ENCODE assay signal across 1 cellular context in the genomic region with DNA sequence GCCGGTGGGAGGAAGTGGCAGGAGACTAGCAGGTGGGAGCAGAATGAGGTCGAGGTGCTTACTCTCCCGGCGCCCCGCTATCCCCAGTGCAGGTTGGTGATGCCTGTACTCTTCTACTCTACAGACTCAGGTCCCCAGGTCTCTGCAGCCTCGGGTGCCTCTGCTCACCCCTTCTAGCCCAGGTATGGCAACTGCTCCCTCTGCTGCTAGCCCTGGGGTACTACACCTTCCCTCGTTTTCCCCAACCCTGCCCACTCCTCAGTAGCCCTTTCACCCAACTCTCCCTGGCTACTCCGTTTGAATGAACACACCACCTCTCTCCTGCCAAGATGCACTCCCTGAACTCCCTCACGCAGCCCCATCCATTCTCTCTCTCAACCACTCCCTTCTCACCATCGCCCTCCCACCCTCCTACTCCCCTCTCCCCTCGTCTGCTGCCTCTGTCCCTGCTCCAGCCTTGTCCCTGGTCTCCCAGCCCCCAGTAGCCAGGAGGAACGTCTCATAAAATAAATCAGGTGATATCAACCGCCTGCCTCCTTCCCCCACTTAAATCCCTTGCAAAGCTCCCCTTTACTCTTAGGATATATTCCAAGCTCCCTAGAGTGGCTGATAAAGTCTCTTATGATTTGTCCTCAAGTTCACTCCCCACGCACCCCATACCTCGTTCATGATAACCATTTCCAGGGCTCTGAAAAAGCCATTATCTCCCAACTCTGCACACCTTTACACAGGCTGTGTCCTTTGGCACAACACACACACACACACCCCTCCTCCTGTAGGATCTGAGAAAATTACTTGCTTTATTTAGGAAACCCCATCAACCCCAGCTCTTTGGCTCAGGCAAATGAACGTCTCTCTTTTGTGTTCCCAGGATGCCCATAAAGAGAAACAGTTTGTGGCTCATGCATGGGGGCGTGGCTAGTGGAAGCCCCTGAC.
A peak's percentile ranks its signal among the peaks of the same experiment; 100 is the strongest.
TF ChIP-seq lines count a peak whose summit lies in the region.

No MANE protein-coding gene starts in this region.

TF ChIP-seq in K562, 482 proteins besides CTCF, POLR2A, EP300 and RAD21 (continues in another document):
- peak; percentile 40; the same call in 1 of the 2 replicates for TF ChIP-seq EHMT2 (IDR thresholded peaks at IDR 0.05)
- TF ChIP-seq, protein P1, sequence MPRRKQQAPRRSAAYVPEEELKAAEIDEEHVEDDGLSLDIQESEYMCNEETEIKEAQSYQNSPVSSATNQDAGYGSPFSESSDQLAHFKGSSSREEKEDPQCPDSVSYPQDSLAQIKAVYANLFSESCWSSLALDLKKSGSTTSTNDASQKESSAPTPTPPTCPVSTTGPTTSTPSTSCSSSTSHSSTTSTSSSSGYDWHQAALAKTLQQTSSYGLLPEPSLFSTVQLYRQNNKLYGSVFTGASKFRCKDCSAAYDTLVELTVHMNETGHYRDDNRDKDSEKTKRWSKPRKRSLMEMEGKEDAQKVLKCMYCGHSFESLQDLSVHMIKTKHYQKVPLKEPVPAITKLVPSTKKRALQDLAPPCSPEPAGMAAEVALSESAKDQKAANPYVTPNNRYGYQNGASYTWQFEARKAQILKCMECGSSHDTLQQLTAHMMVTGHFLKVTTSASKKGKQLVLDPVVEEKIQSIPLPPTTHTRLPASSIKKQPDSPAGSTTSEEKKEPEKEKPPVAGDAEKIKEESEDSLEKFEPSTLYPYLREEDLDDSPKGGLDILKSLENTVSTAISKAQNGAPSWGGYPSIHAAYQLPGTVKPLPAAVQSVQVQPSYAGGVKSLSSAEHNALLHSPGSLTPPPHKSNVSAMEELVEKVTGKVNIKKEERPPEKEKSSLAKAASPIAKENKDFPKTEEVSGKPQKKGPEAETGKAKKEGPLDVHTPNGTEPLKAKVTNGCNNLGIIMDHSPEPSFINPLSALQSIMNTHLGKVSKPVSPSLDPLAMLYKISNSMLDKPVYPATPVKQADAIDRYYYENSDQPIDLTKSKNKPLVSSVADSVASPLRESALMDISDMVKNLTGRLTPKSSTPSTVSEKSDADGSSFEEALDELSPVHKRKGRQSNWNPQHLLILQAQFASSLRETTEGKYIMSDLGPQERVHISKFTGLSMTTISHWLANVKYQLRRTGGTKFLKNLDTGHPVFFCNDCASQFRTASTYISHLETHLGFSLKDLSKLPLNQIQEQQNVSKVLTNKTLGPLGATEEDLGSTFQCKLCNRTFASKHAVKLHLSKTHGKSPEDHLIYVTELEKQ (CRISPR knock-in tag; IDR thresholded peaks at IDR 0.05), result no peak
- TF ChIP-seq, protein P2, sequence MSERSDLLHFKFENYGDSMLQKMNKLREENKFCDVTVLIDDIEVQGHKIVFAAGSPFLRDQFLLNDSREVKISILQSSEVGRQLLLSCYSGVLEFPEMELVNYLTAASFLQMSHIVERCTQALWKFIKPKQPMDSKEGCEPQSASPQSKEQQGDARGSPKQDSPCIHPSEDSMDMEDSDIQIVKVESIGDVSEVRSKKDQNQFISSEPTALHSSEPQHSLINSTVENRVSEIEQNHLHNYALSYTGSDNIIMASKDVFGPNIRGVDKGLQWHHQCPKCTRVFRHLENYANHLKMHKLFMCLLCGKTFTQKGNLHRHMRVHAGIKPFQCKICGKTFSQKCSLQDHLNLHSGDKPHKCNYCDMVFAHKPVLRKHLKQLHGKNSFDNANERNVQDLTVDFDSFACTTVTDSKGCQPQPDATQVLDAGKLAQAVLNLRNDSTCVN (CRISPR knock-in tag; IDR thresholded peaks at IDR 0.05), result peak; percentile 58; the same call in 1 of the 2 replicates
- TF ChIP-seq ESRRB (CRISPR knock-in tag; IDR thresholded peaks at IDR 0.05; ENCODE audit: borderline replicate concordance), result no peak
- peak; percentile 82 for TF ChIP-seq SMC3 (conservative IDR thresholded peaks at IDR 0.05; ENCODE audit: insufficient read depth, low read depth, low read length)
- no peak for TF ChIP-seq EP400 (IDR thresholded peaks at IDR 0.05)
- TF ChIP-seq, protein P3, sequence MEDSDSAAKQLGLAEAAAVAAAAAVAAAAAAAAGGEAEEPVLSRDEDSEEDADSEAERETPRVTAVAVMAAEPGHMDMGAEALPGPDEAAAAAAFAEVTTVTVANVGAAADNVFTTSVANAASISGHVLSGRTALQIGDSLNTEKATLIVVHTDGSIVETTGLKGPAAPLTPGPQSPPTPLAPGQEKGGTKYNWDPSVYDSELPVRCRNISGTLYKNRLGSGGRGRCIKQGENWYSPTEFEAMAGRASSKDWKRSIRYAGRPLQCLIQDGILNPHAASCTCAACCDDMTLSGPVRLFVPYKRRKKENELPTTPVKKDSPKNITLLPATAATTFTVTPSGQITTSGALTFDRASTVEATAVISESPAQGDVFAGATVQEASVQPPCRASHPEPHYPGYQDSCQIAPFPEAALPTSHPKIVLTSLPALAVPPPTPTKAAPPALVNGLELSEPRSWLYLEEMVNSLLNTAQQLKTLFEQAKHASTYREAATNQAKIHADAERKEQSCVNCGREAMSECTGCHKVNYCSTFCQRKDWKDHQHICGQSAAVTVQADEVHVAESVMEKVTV (CRISPR knock-in tag; IDR thresholded peaks at IDR 0.05), result peak; percentile 44; the same call in 1 of the 2 replicates
- no peak for TF ChIP-seq TEAD4 (IDR thresholded peaks at IDR 0.05; ENCODE audit: low read length)
- 0 out of 2 replicates have a peak, but pooled peaks have one; percentile 31 for TF ChIP-seq TEAD4 (CRISPR knock-in tag; IDR thresholded peaks at IDR 0.05; ENCODE audit: borderline replicate concordance)
- TF ChIP-seq, protein P4, sequence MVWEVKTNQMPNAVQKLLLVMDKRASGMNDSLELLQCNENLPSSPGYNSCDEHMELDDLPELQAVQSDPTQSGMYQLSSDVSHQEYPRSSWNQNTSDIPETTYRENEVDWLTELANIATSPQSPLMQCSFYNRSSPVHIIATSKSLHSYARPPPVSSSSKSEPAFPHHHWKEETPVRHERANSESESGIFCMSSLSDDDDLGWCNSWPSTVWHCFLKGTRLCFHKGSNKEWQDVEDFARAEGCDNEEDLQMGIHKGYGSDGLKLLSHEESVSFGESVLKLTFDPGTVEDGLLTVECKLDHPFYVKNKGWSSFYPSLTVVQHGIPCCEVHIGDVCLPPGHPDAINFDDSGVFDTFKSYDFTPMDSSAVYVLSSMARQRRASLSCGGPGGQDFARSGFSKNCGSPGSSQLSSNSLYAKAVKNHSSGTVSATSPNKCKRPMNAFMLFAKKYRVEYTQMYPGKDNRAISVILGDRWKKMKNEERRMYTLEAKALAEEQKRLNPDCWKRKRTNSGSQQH (CRISPR knock-in tag; IDR thresholded peaks at IDR 0.05), result peak; percentile 76; the same call in 1 of the 2 replicates
- TF ChIP-seq GATA2 (CRISPR knock-in tag; IDR thresholded peaks at IDR 0.05), result 0 out of 2 replicates have a peak, but pooled peaks have one; percentile 10
- peak; percentile 41; the same call in 1 of the 2 replicates for TF ChIP-seq KLF16 (IDR thresholded peaks at IDR 0.05)
- peak; percentile 46; the same call in 1 of the 2 replicates for TF ChIP-seq POLR2AphosphoS5 (IDR thresholded peaks at IDR 0.05; ENCODE audit: control insufficient read depth, insufficient read depth, low read depth, low read length)
- TF ChIP-seq ZNF12 (CRISPR knock-in tag; IDR thresholded peaks at IDR 0.05), result 0 out of 2 replicates have a peak, but pooled peaks have one; percentile 32
- TF ChIP-seq ELF4 (CRISPR knock-in tag; IDR thresholded peaks at IDR 0.05), result peak; percentile 67; the same call in 1 of the 2 replicates
- peak; percentile 81; the same call in 1 of the 2 replicates for TF ChIP-seq HDGF (IDR thresholded peaks at IDR 0.05)
- TF ChIP-seq, protein P5, sequence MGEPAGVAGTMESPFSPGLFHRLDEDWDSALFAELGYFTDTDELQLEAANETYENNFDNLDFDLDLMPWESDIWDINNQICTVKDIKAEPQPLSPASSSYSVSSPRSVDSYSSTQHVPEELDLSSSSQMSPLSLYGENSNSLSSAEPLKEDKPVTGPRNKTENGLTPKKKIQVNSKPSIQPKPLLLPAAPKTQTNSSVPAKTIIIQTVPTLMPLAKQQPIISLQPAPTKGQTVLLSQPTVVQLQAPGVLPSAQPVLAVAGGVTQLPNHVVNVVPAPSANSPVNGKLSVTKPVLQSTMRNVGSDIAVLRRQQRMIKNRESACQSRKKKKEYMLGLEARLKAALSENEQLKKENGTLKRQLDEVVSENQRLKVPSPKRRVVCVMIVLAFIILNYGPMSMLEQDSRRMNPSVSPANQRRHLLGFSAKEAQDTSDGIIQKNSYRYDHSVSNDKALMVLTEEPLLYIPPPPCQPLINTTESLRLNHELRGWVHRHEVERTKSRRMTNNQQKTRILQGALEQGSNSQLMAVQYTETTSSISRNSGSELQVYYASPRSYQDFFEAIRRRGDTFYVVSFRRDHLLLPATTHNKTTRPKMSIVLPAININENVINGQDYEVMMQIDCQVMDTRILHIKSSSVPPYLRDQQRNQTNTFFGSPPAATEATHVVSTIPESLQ (CRISPR knock-in tag; IDR thresholded peaks at IDR 0.05), result no peak
- TF ChIP-seq CBFA2T2 (conservative IDR thresholded peaks at IDR 0.05), result no peak
- TF ChIP-seq RB1 (IDR thresholded peaks at IDR 0.05; ENCODE audit: low read depth), result 0 out of 2 replicates have a peak, but pooled peaks have one; percentile 37
- no peak for TF ChIP-seq CREB1 (IDR thresholded peaks at IDR 0.05)
- TF ChIP-seq CREB1 (CRISPR knock-in tag; IDR thresholded peaks at IDR 0.05), result 0 out of 2 replicates have a peak, but pooled peaks have one; percentile 0
- TF ChIP-seq LARP7 (IDR thresholded peaks at IDR 0.05), result peak; percentile 8; the same call in 1 of the 2 replicates
- TF ChIP-seq MTA1 (IDR thresholded peaks at IDR 0.05; ENCODE audit: borderline replicate concordance), result peak; percentile 50; the same call in 1 of the 2 replicates
- peak; percentile 87; the same call in 1 of the 2 replicates for TF ChIP-seq STAG1 (CRISPR knock-in tag; IDR thresholded peaks at IDR 0.05; ENCODE audit: borderline replicate concordance)
- 0 out of 2 replicates have a peak, but pooled peaks have one; percentile 23 for TF ChIP-seq PHB2 (IDR thresholded peaks at IDR 0.05; ENCODE audit: low read depth)
- TF ChIP-seq ZBTB7A (IDR thresholded peaks at IDR 0.05; ENCODE audit: borderline replicate concordance, control insufficient read depth, low read depth, low read length), result peak; percentile 47; the same call in 1 of the 2 replicates
- TF ChIP-seq, protein P6, sequence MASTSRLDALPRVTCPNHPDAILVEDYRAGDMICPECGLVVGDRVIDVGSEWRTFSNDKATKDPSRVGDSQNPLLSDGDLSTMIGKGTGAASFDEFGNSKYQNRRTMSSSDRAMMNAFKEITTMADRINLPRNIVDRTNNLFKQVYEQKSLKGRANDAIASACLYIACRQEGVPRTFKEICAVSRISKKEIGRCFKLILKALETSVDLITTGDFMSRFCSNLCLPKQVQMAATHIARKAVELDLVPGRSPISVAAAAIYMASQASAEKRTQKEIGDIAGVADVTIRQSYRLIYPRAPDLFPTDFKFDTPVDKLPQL (IDR thresholded peaks at IDR 0.05; ENCODE audit: extremely low read depth, insufficient read length), result no peak
- TF ChIP-seq, protein P7, sequence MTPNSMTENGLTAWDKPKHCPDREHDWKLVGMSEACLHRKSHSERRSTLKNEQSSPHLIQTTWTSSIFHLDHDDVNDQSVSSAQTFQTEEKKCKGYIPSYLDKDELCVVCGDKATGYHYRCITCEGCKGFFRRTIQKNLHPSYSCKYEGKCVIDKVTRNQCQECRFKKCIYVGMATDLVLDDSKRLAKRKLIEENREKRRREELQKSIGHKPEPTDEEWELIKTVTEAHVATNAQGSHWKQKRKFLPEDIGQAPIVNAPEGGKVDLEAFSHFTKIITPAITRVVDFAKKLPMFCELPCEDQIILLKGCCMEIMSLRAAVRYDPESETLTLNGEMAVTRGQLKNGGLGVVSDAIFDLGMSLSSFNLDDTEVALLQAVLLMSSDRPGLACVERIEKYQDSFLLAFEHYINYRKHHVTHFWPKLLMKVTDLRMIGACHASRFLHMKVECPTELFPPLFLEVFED (CRISPR knock-in tag; conservative IDR thresholded peaks at IDR 0.05), result peak; percentile 84
- peak; percentile 76 for TF ChIP-seq CC2D1A (IDR thresholded peaks at IDR 0.05)
- TF ChIP-seq, protein P8, sequence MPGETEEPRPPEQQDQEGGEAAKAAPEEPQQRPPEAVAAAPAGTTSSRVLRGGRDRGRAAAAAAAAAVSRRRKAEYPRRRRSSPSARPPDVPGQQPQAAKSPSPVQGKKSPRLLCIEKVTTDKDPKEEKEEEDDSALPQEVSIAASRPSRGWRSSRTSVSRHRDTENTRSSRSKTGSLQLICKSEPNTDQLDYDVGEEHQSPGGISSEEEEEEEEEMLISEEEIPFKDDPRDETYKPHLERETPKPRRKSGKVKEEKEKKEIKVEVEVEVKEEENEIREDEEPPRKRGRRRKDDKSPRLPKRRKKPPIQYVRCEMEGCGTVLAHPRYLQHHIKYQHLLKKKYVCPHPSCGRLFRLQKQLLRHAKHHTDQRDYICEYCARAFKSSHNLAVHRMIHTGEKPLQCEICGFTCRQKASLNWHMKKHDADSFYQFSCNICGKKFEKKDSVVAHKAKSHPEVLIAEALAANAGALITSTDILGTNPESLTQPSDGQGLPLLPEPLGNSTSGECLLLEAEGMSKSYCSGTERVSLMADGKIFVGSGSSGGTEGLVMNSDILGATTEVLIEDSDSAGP (CRISPR knock-in tag; IDR thresholded peaks at IDR 0.05), result no peak
- 0 out of 4 replicates have a peak, but pooled peaks of 1 of the 2 experiments have one; percentile 52 for TF ChIP-seq HDAC1 (IDR thresholded peaks at IDR 0.05)
- peak; percentile 63; the same call in 1 of the 2 replicates for TF ChIP-seq OTX1 (CRISPR knock-in tag; IDR thresholded peaks at IDR 0.05)
- TF ChIP-seq, protein P9, sequence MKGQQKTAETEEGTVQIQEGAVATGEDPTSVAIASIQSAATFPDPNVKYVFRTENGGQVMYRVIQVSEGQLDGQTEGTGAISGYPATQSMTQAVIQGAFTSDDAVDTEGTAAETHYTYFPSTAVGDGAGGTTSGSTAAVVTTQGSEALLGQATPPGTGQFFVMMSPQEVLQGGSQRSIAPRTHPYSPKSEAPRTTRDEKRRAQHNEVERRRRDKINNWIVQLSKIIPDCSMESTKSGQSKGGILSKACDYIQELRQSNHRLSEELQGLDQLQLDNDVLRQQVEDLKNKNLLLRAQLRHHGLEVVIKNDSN (CRISPR knock-in tag; IDR thresholded peaks at IDR 0.05), result 0 out of 2 replicates have a peak, but pooled peaks have one; percentile 33
- peak; percentile 36 for TF ChIP-seq ARHGAP35 (IDR thresholded peaks at IDR 0.05; ENCODE audit: partially characterized antibody)
- TF ChIP-seq SPI1 (IDR thresholded peaks at IDR 0.05; ENCODE audit: borderline replicate concordance, low read depth, low read length), result 0 out of 2 replicates have a peak, but pooled peaks have one; percentile 11
- 0 out of 2 replicates have a peak, but pooled peaks have one; percentile 5 for TF ChIP-seq MTA2 (IDR thresholded peaks at IDR 0.05; ENCODE audit: low read depth)
- TF ChIP-seq, protein P10, sequence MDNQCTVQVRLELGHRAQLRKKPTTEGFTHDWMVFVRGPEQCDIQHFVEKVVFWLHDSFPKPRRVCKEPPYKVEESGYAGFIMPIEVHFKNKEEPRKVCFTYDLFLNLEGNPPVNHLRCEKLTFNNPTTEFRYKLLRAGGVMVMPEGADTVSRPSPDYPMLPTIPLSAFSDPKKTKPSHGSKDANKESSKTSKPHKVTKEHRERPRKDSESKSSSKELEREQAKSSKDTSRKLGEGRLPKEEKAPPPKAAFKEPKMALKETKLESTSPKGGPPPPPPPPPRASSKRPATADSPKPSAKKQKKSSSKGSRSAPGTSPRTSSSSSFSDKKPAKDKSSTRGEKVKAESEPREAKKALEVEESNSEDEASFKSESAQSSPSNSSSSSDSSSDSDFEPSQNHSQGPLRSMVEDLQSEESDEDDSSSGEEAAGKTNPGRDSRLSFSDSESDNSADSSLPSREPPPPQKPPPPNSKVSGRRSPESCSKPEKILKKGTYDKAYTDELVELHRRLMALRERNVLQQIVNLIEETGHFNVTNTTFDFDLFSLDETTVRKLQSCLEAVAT (IDR thresholded peaks at IDR 0.05), result peak; percentile 42 to 56; a peak in 1 of 4 replicates
- peak in 1 of 2 experiments; percentile 50; a peak in 3 of 4 replicates for TF ChIP-seq MAZ (CRISPR knock-in tag; conservative IDR thresholded peaks at IDR 0.05 in 1 of 2, IDR thresholded peaks at IDR 0.05 in 1 of 2)
- TF ChIP-seq ARID2 (IDR thresholded peaks at IDR 0.05), result peak; percentile 72
- TF ChIP-seq ZNF263 (CRISPR knock-in tag; IDR thresholded peaks at IDR 0.05; ENCODE audit: borderline replicate concordance), result 0 out of 2 replicates have a peak, but pooled peaks have one; percentile 27
- no peak; the same call in 1 of the 2 replicates for TF ChIP-seq SMARCA4 (IDR thresholded peaks at IDR 0.05)
